Comparison of ENCODE assay signal across 16 cellular contexts in the genomic region with DNA sequence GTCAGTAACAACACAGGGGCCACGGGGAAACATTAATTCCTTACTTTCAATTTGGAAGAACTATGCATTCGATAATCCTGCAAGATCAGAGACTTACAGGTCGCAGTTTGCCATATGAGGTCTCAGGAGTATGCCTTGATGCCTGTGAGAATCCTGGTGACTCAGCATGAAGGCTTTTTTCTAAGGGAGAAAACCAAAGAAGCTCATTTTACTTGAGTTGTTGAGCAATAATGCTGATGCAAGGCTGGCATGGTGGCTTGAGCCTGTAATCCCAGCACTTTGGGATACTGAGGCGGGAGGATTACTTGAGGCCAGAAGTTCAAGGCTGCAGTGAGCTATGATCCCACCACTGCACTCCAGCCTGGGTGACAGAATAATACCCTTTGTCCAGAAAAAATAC. TPM values are rescaled to one million over a fixed set of nuclear protein-coding genes. Genes with fewer than 3 reads are reported as not detected.
DNase-seq lines count a peak whose midpoint lies in the region; ATAC-seq, FAIRE-seq and TF ChIP-seq lines count a peak whose summit lies in the region.
"Had no signal": no experiment of that assay in that cellular context is flagged by ENCODE, and none has a peak within 500 bp of the region (broad histone marks: within the 10 kb centered on the region; RNA-seq: fewer than 3 reads in every experiment).

No MANE protein-coding gene starts in this region.

- H3K27me3 ChIP-seq in AG04450 (ENCODE audit: control insufficient read depth, insufficient read depth, low read length), result no peaks in the 10 kb centered on the region
- no peaks in the 10 kb centered on the region for H3K27me3 ChIP-seq in astrocyte (ENCODE audit: insufficient read depth, low read length)
- H3K27me3 ChIP-seq: heart left ventricle, pancreas had no signal

- H4K20me1 ChIP-seq in astrocyte (ENCODE audit: insufficient read depth, low read length), result no peaks in the 10 kb centered on the region

- H3K9me3 ChIP-seq in AG04450 (ENCODE audit: control insufficient read depth, insufficient read depth, low read length), result no peaks in the 10 kb centered on the region
- no peaks in the 10 kb centered on the region for H3K9me3 ChIP-seq in astrocyte (ENCODE audit: insufficient read depth, low read depth, low read length)
- H3K9me3 ChIP-seq: heart left ventricle, pancreas had no signal

- TF ChIP-seq CTCF in AG04450 (IDR thresholded peaks at IDR 0.05; ENCODE audit: low read depth, low read length) (no peak), astrocyte (IDR thresholded peaks at IDR 0.05; ENCODE audit: insufficient read depth, low read depth, low read length) (no peak)
- no peak for TF ChIP-seq CTCF in activated CD8-positive, alpha-beta T cell treated with anti-CD3 and anti-CD28 coated beads for 36 hours (IDR thresholded peaks at IDR 0.05)

- no peak overlapping the region for H3K9ac ChIP-seq in astrocyte (ENCODE audit: low read length)

- H3K27me3 Mint-ChIP-seq in astrocyte (ENCODE audit: low read depth, unreplicated experiment), result no peaks in the 10 kb centered on the region
- H3K27me3 Mint-ChIP-seq in activated CD8-positive, alpha-beta T cell treated with anti-CD3 and anti-CD28 coated beads for 36 hours, result no peaks in the 10 kb centered on the region

- CTCF ChIA-PET in AG04450 (lab: Charles Lee), result interaction anchor here (1.1 to 2.8 kb wide), 5 partner anchors 9 to 448 kb away, joined by 3 to 27 read pairs (median 13); no protein-coding TSS in a partner anchor
- CTCF ChIA-PET in activated CD8-positive, alpha-beta T cell treated with anti-CD3 and anti-CD28 coated beads for 36 hours (lab: Charles Lee), result interaction anchor here (0.8 to 1.9 kb wide), 8 partner anchors 9 to 449 kb away, joined by 3 to 12 read pairs (median 5); no protein-coding TSS in a partner anchor

- POLR2A ChIA-PET in AG04450 (lab: Yijun Ruan, JAX), result interaction anchor here (0.8 to 1.4 kb wide), 2 partner anchors 9 to 302 kb away, joined by 4 to 10 read pairs; a partner anchor contains a TSS
- POLR2A ChIA-PET in activated CD8-positive, alpha-beta T cell treated with anti-CD3 and anti-CD28 coated beads for 36 hours (lab: Charles Lee), result interaction anchor here (0.8 to 1.9 kb wide), 3 partner anchors 9 to 104 kb away, joined by 3 to 7 read pairs (median 3); no protein-coding TSS in a partner anchor

- no peak for FAIRE-seq in HTR-8/SVneo (lab: Jason Lieb, UNC)
- FAIRE-seq in astrocyte (lab: Jason Lieb, UNC), result no peak
- FAIRE-seq: pancreas, TTC549 had no signal

- H3K36me3 Mint-ChIP-seq in astrocyte (ENCODE audit: low read depth, unreplicated experiment), result peaks cover 4% of the 10 kb centered on the region
- peaks cover 4% of the 10 kb centered on the region for H3K36me3 Mint-ChIP-seq in activated CD8-positive, alpha-beta T cell treated with anti-CD3 and anti-CD28 coated beads for 36 hours (ENCODE audit: low read depth)
- H3K36me3 Mint-ChIP-seq: activated naive CD4-positive, alpha-beta T cell treated with anti-CD3 and anti-CD28 coated beads, Interleukin-2, amount 50 U/mL, for 72 hours had no signal

- H3K4me1 Mint-ChIP-seq in astrocyte (ENCODE audit: low read depth, unreplicated experiment), result peaks cover 13% of the 10 kb centered on the region
- H3K4me1 Mint-ChIP-seq in activated CD8-positive, alpha-beta T cell treated with anti-CD3 and anti-CD28 coated beads for 36 hours (ENCODE audit: low read depth), result no peaks in the 10 kb centered on the region
- H3K4me1 Mint-ChIP-seq: stimulated activated effector memory CD8-positive, alpha-beta T cell treated with anti-CD3 and anti-CD28 coated beads, Interleukin-12 subunit alpha, Interleukin-12 subunit beta, amount 100 ng/mL, for 72 hours had no signal

- H3K4me3 ChIP-seq in AG04450 (ENCODE audit: low read depth, low read length) (no peak overlapping the region), astrocyte (ENCODE audit: insufficient read depth, low read depth, low read length) (no peak overlapping the region)
- H3K4me3 ChIP-seq: heart left ventricle, lung, pancreas had no signal

- peak; percentile 79 for DNase-seq in AG04450 (ENCODE audit: low read depth, low spot score)
- peak; percentile 53 for DNase-seq in HTR-8/SVneo (ENCODE audit: insufficient read length, low spot score)
- DNase-seq in astrocyte (ENCODE audit: low read depth), result peak; percentile 87
- DNase-seq in glomerular visceral epithelial cell (ENCODE audit: extremely low spot score), result peak; percentile 23
- DNase-seq in activated CD8-positive, alpha-beta T cell treated with anti-CD3 and anti-CD28 coated beads for 36 hours, result no peak
- no peak for DNase-seq in NOMO-1 treated with dmso at 0.1 percent for 144 hours (lab: John Stamatoyannopoulos, UW; ENCODE audit: unreplicated experiment)
- DNase-seq in hippocampal formation (lab: John Stamatoyannopoulos, UW), result no peak
- DNase-seq in activated CD4-positive, alpha-beta T cell treated with anti-CD3 and anti-CD28 coated beads for 48 hours, result no peak
- DNase-seq: heart left ventricle; pancreas; stimulated activated CD4-positive, alpha-beta T cell treated with anti-CD3 and anti-CD28 coated beads, Interleukin-1b, Interleukin-23, amount 100 ng/mL, for 48 hours had no signal

- H3K27ac Mint-ChIP-seq in astrocyte (ENCODE audit: unreplicated experiment), result peak overlapping the region; percentile 29
- H3K27ac Mint-ChIP-seq in activated CD8-positive, alpha-beta T cell treated with anti-CD3 and anti-CD28 coated beads for 36 hours, result no peak overlapping the region
- H3K27ac Mint-ChIP-seq: activated naive CD4-positive, alpha-beta T cell treated with anti-CD3 and anti-CD28 coated beads, Interleukin-2, amount 50 U/mL, for 72 hours had no signal

- peak overlapping the region; percentile 75 for H3K27ac ChIP-seq in AG04450 (ENCODE audit: low read depth, low read length)
- H3K27ac ChIP-seq in astrocyte (ENCODE audit: low read depth, low read length), result no peak overlapping the region
- H3K27ac ChIP-seq: C4-2B, pancreas had no signal

- no peaks in the 10 kb centered on the region for H3K79me2 ChIP-seq in astrocyte (ENCODE audit: insufficient read depth, low read length)

- H3K36me3 ChIP-seq in astrocyte (ENCODE audit: insufficient read depth, low read length), result peaks cover 6% of the 10 kb centered on the region

- no peak overlapping the region for H3K4me3 Mint-ChIP-seq in astrocyte (ENCODE audit: unreplicated experiment)
- no peak overlapping the region for H3K4me3 Mint-ChIP-seq in activated CD8-positive, alpha-beta T cell treated with anti-CD3 and anti-CD28 coated beads for 36 hours
- H3K4me3 Mint-ChIP-seq: stimulated activated effector memory CD8-positive, alpha-beta T cell treated with anti-CD3 and anti-CD28 coated beads, Interleukin-12 subunit alpha, Interleukin-12 subunit beta, amount 100 ng/mL, for 72 hours had no signal

- no peak overlapping the region for H2AFZ ChIP-seq in astrocyte (ENCODE audit: low read depth, low read length)

- no peaks in the 10 kb centered on the region for H3K9me3 Mint-ChIP-seq in astrocyte (ENCODE audit: unreplicated experiment)
- no peaks in the 10 kb centered on the region for H3K9me3 Mint-ChIP-seq in activated CD8-positive, alpha-beta T cell treated with anti-CD3 and anti-CD28 coated beads for 36 hours
- H3K9me3 Mint-ChIP-seq: activated naive CD4-positive, alpha-beta T cell treated with anti-CD3 and anti-CD28 coated beads, Interleukin-2, amount 50 U/mL, for 72 hours; stimulated activated effector memory CD8-positive, alpha-beta T cell treated with anti-CD3 and anti-CD28 coated beads, Interleukin-12 subunit alpha, Interleukin-12 subunit beta, amount 100 ng/mL, for 72 hours had no signal

- peaks cover 17% of the 10 kb centered on the region for H3K4me1 ChIP-seq in astrocyte (ENCODE audit: insufficient read depth, low read length)
- H3K4me1 ChIP-seq: pancreas had no signal

- H3K4me2 ChIP-seq in astrocyte (ENCODE audit: low read length), result no peak overlapping the region

- no peak for ATAC-seq in activated CD8-positive, alpha-beta T cell treated with anti-CD3 and anti-CD28 coated beads for 36 hours
- ATAC-seq: activated naive CD4-positive, alpha-beta T cell treated with anti-CD3 and anti-CD28 coated beads, Interleukin-2, amount 50 U/mL, for 72 hours; heart left ventricle; pancreas; stimulated activated effector memory CD8-positive, alpha-beta T cell treated with anti-CD3 and anti-CD28 coated beads, Interleukin-12 subunit alpha, Interleukin-12 subunit beta, amount 100 ng/mL, for 72 hours had no signal

- intact Hi-C loops in activated CD8-positive, alpha-beta T cell treated with anti-CD3 and anti-CD28 coated beads for 36 hours (cut with micrococcal nuclease), result no loop called here

RNA-seq across cellular contexts. Expression of a gene that starts 26.6 kb away (rescaled TPM):
- polyA plus RNA-seq in AG04450 (2011; rRNA removed), result 4.2 and 5.3 TPM in 2 replicates
- polyA minus RNA-seq in AG04450 (2011; rRNA and poly(A)+ RNA removed), result 5.6 and 5.8 TPM in 2 replicates
- total RNA-seq in astrocyte, result 9.6 and 11.7 TPM in 2 replicates
- total RNA-seq in activated CD8-positive, alpha-beta T cell treated with anti-CD3 and anti-CD28 coated beads for 36 hours, result 10 to 100 TPM; 70.8 to 71.4 TPM

RNA-seq across cellular contexts. Expression of a gene that starts 46.9 kb away (rescaled TPM):
- polyA plus RNA-seq in AG04450 (2011; rRNA removed), result 38.4 and 49.0 TPM in 2 replicates
- 31.1 and 45.9 TPM in 2 replicates for polyA minus RNA-seq in AG04450 (2011; rRNA and poly(A)+ RNA removed)
- 38.4 and 42.3 TPM in 2 replicates for total RNA-seq in astrocyte
- total RNA-seq in activated CD8-positive, alpha-beta T cell treated with anti-CD3 and anti-CD28 coated beads for 36 hours, result 1 to 10 TPM; 8.1 to 8.6 TPM

Comparison
In these comparisons a context has a peak if more than half of its experiments do, and no peak if none do; other contexts are left out.
1. DNase-seq: peak in AG04450 (single experiment), HTR-8/SVneo (single experiment), astrocyte (single experiment) and glomerular visceral epithelial cell (single experiment); none in activated CD8-positive, alpha-beta T cell treated with anti-CD3 and anti-CD28 coated beads for 36 hours (single experiment), NOMO-1 treated with dmso at 0.1 percent for 144 hours (single experiment), hippocampal formation (0 of 2) and activated CD4-positive, alpha-beta T cell treated with anti-CD3 and anti-CD28 coated beads for 48 hours (single experiment).